9 cellular contexts compared by ENCODE assay signal in the genomic region with DNA sequence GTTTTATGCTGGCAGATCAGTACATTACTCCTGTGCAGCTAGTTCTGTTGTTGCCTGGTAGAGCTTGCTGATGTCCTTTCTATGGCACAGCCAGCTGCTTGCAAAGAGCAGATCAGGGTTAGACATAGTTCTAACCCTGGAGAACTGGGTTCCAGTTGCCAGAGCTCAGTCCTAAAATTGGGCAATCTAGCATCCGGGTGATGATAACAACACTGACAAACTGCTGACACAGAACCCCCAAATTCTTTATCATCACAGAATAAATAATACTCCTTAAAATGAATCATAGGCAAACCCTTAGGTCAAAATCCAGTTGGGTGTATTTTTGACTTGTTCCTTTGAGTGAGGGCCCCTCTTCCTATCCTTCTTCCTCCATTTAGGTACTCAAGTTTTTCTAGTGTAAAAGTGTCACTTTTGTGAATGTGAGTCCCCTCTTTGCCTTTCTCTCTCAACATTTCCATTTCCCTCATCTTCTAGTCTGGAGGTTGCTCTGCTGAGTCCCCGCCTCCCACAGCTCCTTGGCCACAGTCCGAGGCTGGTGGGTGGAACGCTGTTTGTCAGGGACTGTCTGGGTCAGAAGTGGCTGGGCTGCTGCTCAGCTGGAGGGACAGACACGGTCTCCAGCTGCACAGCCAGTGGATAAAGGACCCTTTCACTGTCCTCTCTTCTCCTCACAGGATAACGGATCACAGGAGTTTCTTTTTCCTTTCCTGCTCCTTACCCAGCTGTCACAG.
A peak's percentile ranks its signal among the peaks of the same experiment; 100 is the strongest.
DNase-seq lines count a peak whose midpoint lies in the region; ATAC-seq and TF ChIP-seq lines count a peak whose summit lies in the region.
"Had no signal": no experiment of that assay in that cellular context is flagged by ENCODE, and none has a peak within 500 bp of the region (broad histone marks: within the 10 kb centered on the region; RNA-seq: fewer than 3 reads in every experiment).

No MANE protein-coding gene starts in this region.

- peaks cover 13% of the 10 kb centered on the region for H3K4me1 Mint-ChIP-seq in chondrocyte (ENCODE audit: low read depth)
- peaks cover 46% of the 10 kb centered on the region for H3K4me1 Mint-ChIP-seq in stimulated activated memory B cell treated with anti-CD40 and anti-IgM and Interleukin-4, amounts not matched to agents 10 μg/mL and 1 μg/mL and 100 μg/mL, for 72 hours
- peaks cover 6% of the 10 kb centered on the region in 2 donors for H3K4me1 Mint-ChIP-seq in natural killer cell treated with Interleukin-12 subunit alpha and Interleukin-12 subunit beta and Interleukin-15 and Interleukin-18, amount 100 ng/mL, for 72 hours (ENCODE audit: low read depth in 2 of 2)

- no peaks in the 10 kb centered on the region for H3K36me3 Mint-ChIP-seq in chondrocyte (ENCODE audit: low read depth)
- no peaks in the 10 kb centered on the region for H3K36me3 Mint-ChIP-seq in stimulated activated memory B cell treated with anti-CD40 and anti-IgM and Interleukin-4, amounts not matched to agents 10 μg/mL and 1 μg/mL and 100 μg/mL, for 72 hours
- H3K36me3 Mint-ChIP-seq in natural killer cell treated with Interleukin-12 subunit alpha and Interleukin-12 subunit beta and Interleukin-15 and Interleukin-18, amount 100 ng/mL, for 72 hours, result no peaks in the 10 kb centered on the region

- ATAC-seq in HG02870 (IDR thresholded peaks at IDR 0.05; ENCODE audit: unreplicated experiment), result peak; percentile 26
- peak; percentile 49 for ATAC-seq in stimulated activated memory B cell treated with anti-CD40 and anti-IgM and Interleukin-4, amounts not matched to agents 10 μg/mL and 1 μg/mL and 100 μg/mL, for 72 hours
- ATAC-seq in natural killer cell treated with Interleukin-12 subunit alpha and Interleukin-12 subunit beta and Interleukin-15 and Interleukin-18, amount 100 ng/mL, for 72 hours, result no peak

- peaks cover 3% of the 10 kb centered on the region for H3K27me3 Mint-ChIP-seq in chondrocyte (ENCODE audit: low read depth)
- no peaks in the 10 kb centered on the region for H3K27me3 Mint-ChIP-seq in stimulated activated memory B cell treated with anti-CD40 and anti-IgM and Interleukin-4, amounts not matched to agents 10 μg/mL and 1 μg/mL and 100 μg/mL, for 72 hours
- peaks cover 0 to 6% of the 10 kb centered on the region in 2 donors for H3K27me3 Mint-ChIP-seq in natural killer cell treated with Interleukin-12 subunit alpha and Interleukin-12 subunit beta and Interleukin-15 and Interleukin-18, amount 100 ng/mL, for 72 hours

- H3K27ac Mint-ChIP-seq in chondrocyte (ENCODE audit: unreplicated experiment), result peak overlapping the region; percentile 6
- peak overlapping the region; percentile 74 for H3K27ac Mint-ChIP-seq in stimulated activated memory B cell treated with anti-CD40 and anti-IgM and Interleukin-4, amounts not matched to agents 10 μg/mL and 1 μg/mL and 100 μg/mL, for 72 hours
- H3K27ac Mint-ChIP-seq in natural killer cell treated with Interleukin-12 subunit alpha and Interleukin-12 subunit beta and Interleukin-15 and Interleukin-18, amount 100 ng/mL, for 72 hours, result no peak overlapping the region

- TF ChIP-seq CTCF in chondrocyte (IDR thresholded peaks at IDR 0.05), result no peak

- DNase-seq in chondrocyte (ENCODE audit: low spot score) (no peak), left kidney (ENCODE audit: low read depth, low spot score) (peak; percentile 76), NCI-H1436 treated with DMSO at 0.1 percent for 48 hours (lab: John Stamatoyannopoulos, UW) (no peak), NCI-H187 treated with DMSO at 0.1 percent for 48 hours (lab: John Stamatoyannopoulos, UW) (no peak), NCI-H345 treated with DMSO at 0.1 percent for 48 hours (lab: John Stamatoyannopoulos, UW; ENCODE audit: unreplicated experiment) (no peak)
- DNase-seq in natural killer cell treated with Interleukin-12 subunit alpha and Interleukin-12 subunit beta and Interleukin-15 and Interleukin-18, amount 100 ng/mL, for 72 hours (ENCODE audit: low spot score), result no peak
- DNase-seq: activated CD8-positive, alpha-beta memory T cell treated with anti-CD3 and anti-CD28 coated beads, Interleukin-2, amount 50 U/mL, for 48 hours had no signal

- H3K9me3 Mint-ChIP-seq in chondrocyte (ENCODE audit: low read depth), result no peaks in the 10 kb centered on the region
- no peaks in the 10 kb centered on the region for H3K9me3 Mint-ChIP-seq in stimulated activated memory B cell treated with anti-CD40 and anti-IgM and Interleukin-4, amounts not matched to agents 10 μg/mL and 1 μg/mL and 100 μg/mL, for 72 hours
- H3K9me3 Mint-ChIP-seq in natural killer cell treated with Interleukin-12 subunit alpha and Interleukin-12 subunit beta and Interleukin-15 and Interleukin-18, amount 100 ng/mL, for 72 hours, result no peaks in the 10 kb centered on the region

- peak overlapping the region; percentile 46 for H3K4me3 Mint-ChIP-seq in chondrocyte (ENCODE audit: unreplicated experiment)
- H3K4me3 Mint-ChIP-seq in stimulated activated memory B cell treated with anti-CD40 and anti-IgM and Interleukin-4, amounts not matched to agents 10 μg/mL and 1 μg/mL and 100 μg/mL, for 72 hours, result peak overlapping the region; percentile 30
- H3K4me3 Mint-ChIP-seq in natural killer cell treated with Interleukin-12 subunit alpha and Interleukin-12 subunit beta and Interleukin-15 and Interleukin-18, amount 100 ng/mL, for 72 hours, result no peak overlapping the region

Comparison
In these comparisons a context has a peak if more than half of its experiments do, and no peak if none do; other contexts are left out.
1. ATAC-seq: peak in HG02870 (single experiment) and stimulated activated memory B cell treated with anti-CD40 and anti-IgM and Interleukin-4, amounts not matched to agents 10 μg/mL and 1 μg/mL and 100 μg/mL, for 72 hours (single experiment); none in natural killer cell treated with Interleukin-12 subunit alpha and Interleukin-12 subunit beta and Interleukin-15 and Interleukin-18, amount 100 ng/mL, for 72 hours (0 of 2).
2. H3K27ac Mint-ChIP-seq: peak in chondrocyte (single experiment) and stimulated activated memory B cell treated with anti-CD40 and anti-IgM and Interleukin-4, amounts not matched to agents 10 μg/mL and 1 μg/mL and 100 μg/mL, for 72 hours (single experiment); none in natural killer cell treated with Interleukin-12 subunit alpha and Interleukin-12 subunit beta and Interleukin-15 and Interleukin-18, amount 100 ng/mL, for 72 hours (0 of 2).